In the genomic region with DNA sequence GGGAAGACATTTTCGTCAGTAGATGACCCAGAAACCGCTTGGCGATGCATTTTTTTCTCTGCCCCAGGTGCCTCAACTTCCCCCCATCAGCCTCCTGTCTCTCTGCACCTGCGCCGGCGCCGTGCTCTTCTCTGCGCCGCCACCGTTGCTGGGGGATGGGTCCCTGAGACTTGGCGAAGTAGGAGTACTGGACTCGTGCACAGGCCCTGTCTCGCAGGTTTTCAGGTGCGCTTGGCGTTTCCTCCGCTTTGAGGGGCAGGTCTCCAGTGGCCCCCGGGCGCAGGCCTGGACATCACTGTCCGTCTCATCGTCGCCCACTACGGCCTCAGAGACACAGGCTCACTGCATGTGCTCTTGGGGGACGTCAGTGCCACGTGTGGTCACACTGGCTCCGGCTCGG, we compare ENCODE assay signal across 7 cellular contexts.
DNase-seq lines count a peak whose midpoint lies in the region; ATAC-seq and TF ChIP-seq lines count a peak whose summit lies in the region.
"Not testable (repeated sequence)": the region's sequence is repeated elsewhere in the genome, so short reads cannot be mapped to it uniquely, and the experiment has no call there.

No MANE protein-coding gene starts in this region.

- POLR2A ChIA-PET in activated CD8-positive, alpha-beta T cell treated with anti-CD3 and anti-CD28 coated beads for 36 hours (lab: Charles Lee), result not testable (repeated sequence)

- not testable (repeated sequence) for H3K36me3 Mint-ChIP-seq in IgD-negative memory B cell; activated CD8-positive, alpha-beta T cell treated with anti-CD3 and anti-CD28 coated beads for 36 hours (ENCODE audit: low read depth); activated T-helper 2 cell treated with anti-CD3 and anti-CD28 coated beads, Interferon-gamma antibody, Interleukin-2, Interleukin-4, amounts not matched to agents 10 μg/mL and 5 μg/mL and 100 μg/mL, durations not matched to agents 14 hours and 24 hours and 36 hours (ENCODE audit: low read depth); memory B cell

- not testable (repeated sequence) for DNase-seq in activated CD8-positive, alpha-beta T cell treated with anti-CD3 and anti-CD28 coated beads for 36 hours; activated T-helper 2 cell treated with anti-CD3 and anti-CD28 coated beads, Interferon-gamma antibody, Interleukin-2, Interleukin-4, amounts not matched to agents 10 μg/mL and 5 μg/mL and 100 μg/mL, durations not matched to agents 14 hours and 24 hours and 36 hours (ENCODE audit: low spot score); coronary artery (ENCODE audit: low spot score); memory B cell (ENCODE audit: low spot score in 2 of 2); thoracic aorta (ENCODE audit: low spot score)
- peak; percentile 32 for DNase-seq in sigmoid colon

- not testable (repeated sequence) for H3K27ac ChIP-seq in coronary artery, sigmoid colon, thoracic aorta

- CTCF ChIA-PET in activated CD8-positive, alpha-beta T cell treated with anti-CD3 and anti-CD28 coated beads for 36 hours (lab: Charles Lee), result not testable (repeated sequence)

- not testable (repeated sequence) for H3K4me1 Mint-ChIP-seq in IgD-negative memory B cell; activated CD8-positive, alpha-beta T cell treated with anti-CD3 and anti-CD28 coated beads for 36 hours (ENCODE audit: low read depth); activated T-helper 2 cell treated with anti-CD3 and anti-CD28 coated beads, Interferon-gamma antibody, Interleukin-2, Interleukin-4, amounts not matched to agents 10 μg/mL and 5 μg/mL and 100 μg/mL, durations not matched to agents 14 hours and 24 hours and 36 hours (ENCODE audit: low read depth); memory B cell

- H3K4me3 ChIP-seq in coronary artery (peak overlapping the region; percentile 35), sigmoid colon (peak overlapping the region in 2 of 4 donors; percentile 21 to 33), thoracic aorta (peak overlapping the region; percentile 54)

- not testable (repeated sequence) for H3K27ac Mint-ChIP-seq in IgD-negative memory B cell; activated CD8-positive, alpha-beta T cell treated with anti-CD3 and anti-CD28 coated beads for 36 hours; activated T-helper 2 cell treated with anti-CD3 and anti-CD28 coated beads, Interferon-gamma antibody, Interleukin-2, Interleukin-4, amounts not matched to agents 10 μg/mL and 5 μg/mL and 100 μg/mL, durations not matched to agents 14 hours and 24 hours and 36 hours; memory B cell

- TF ChIP-seq CTCF in activated CD8-positive, alpha-beta T cell treated with anti-CD3 and anti-CD28 coated beads for 36 hours (IDR thresholded peaks at IDR 0.05); coronary artery (IDR thresholded peaks at IDR 0.05); sigmoid colon (IDR thresholded peaks at IDR 0.05); thoracic aorta (IDR thresholded peaks at IDR 0.05): not testable (repeated sequence)

- ATAC-seq in activated CD8-positive, alpha-beta T cell treated with anti-CD3 and anti-CD28 coated beads for 36 hours; thoracic aorta (ENCODE audit: insufficient number of reproducible peaks, low FRiP score, low read depth): not testable (repeated sequence)
- peak; percentile 30 for ATAC-seq in memory B cell (ENCODE audit: low read depth)

- H3K9me3 Mint-ChIP-seq in IgD-negative memory B cell; activated CD8-positive, alpha-beta T cell treated with anti-CD3 and anti-CD28 coated beads for 36 hours; activated T-helper 2 cell treated with anti-CD3 and anti-CD28 coated beads, Interferon-gamma antibody, Interleukin-2, Interleukin-4, amounts not matched to agents 10 μg/mL and 5 μg/mL and 100 μg/mL, durations not matched to agents 14 hours and 24 hours and 36 hours; memory B cell: not testable (repeated sequence)

- TF ChIP-seq EP300 in sigmoid colon (IDR thresholded peaks at IDR 0.05), result not testable (repeated sequence)

- H3K27me3 Mint-ChIP-seq in IgD-negative memory B cell; activated CD8-positive, alpha-beta T cell treated with anti-CD3 and anti-CD28 coated beads for 36 hours; activated T-helper 2 cell treated with anti-CD3 and anti-CD28 coated beads, Interferon-gamma antibody, Interleukin-2, Interleukin-4, amounts not matched to agents 10 μg/mL and 5 μg/mL and 100 μg/mL, durations not matched to agents 14 hours and 24 hours and 36 hours (ENCODE audit: low read depth); memory B cell: not testable (repeated sequence)

- H3K9me3 ChIP-seq in sigmoid colon, thoracic aorta: not testable (repeated sequence)

- not testable (repeated sequence) for H3K4me1 ChIP-seq in sigmoid colon; thoracic aorta (ENCODE audit: control insufficient read depth in 1 of 2, low read depth in 2 of 2)

- not testable (repeated sequence) for TF ChIP-seq POLR2A in sigmoid colon (IDR thresholded peaks at IDR 0.05)

- H3K27me3 ChIP-seq in sigmoid colon; thoracic aorta (replicated peaks; ENCODE audit: insufficient read depth): not testable (repeated sequence)

- intact Hi-C loops in activated CD8-positive, alpha-beta T cell treated with anti-CD3 and anti-CD28 coated beads for 36 hours (cut with micrococcal nuclease); activated T-helper 2 cell treated with anti-CD3 and anti-CD28 coated beads, Interferon-gamma antibody, Interleukin-2, Interleukin-4, amounts not matched to agents 10 μg/mL and 5 μg/mL and 100 μg/mL, durations not matched to agents 14 hours and 24 hours and 36 hours (cut with micrococcal nuclease); sigmoid colon (cut with DNase I): not testable (repeated sequence)

- H3K4me3 Mint-ChIP-seq in IgD-negative memory B cell (peak overlapping the region in 3 of 4 donors; percentile 12 to 37 (median 32)), memory B cell (peak overlapping the region; percentile 79)
- H3K4me3 Mint-ChIP-seq in activated CD8-positive, alpha-beta T cell treated with anti-CD3 and anti-CD28 coated beads for 36 hours, result peak overlapping the region; percentile 21
- H3K4me3 Mint-ChIP-seq in activated T-helper 2 cell treated with anti-CD3 and anti-CD28 coated beads, Interferon-gamma antibody, Interleukin-2, Interleukin-4, amounts not matched to agents 10 μg/mL and 5 μg/mL and 100 μg/mL, durations not matched to agents 14 hours and 24 hours and 36 hours (ENCODE audit: low read depth), result peak overlapping the region; percentile 28

- not testable (repeated sequence) for H3K36me3 ChIP-seq in sigmoid colon, thoracic aorta

- 44 to 51% methylated on average over 15 of the region's 26 CpGs for WGBS in sigmoid colon, 2 donors

Comparison
In these comparisons a context has a peak if more than half of its experiments do, and no peak if none do; other contexts are left out.
1. H3K4me3 Mint-ChIP-seq: peak in every context shown above with its lines; median percentile 79 in memory B cell; 32 in IgD-negative memory B cell; 28 in activated T-helper 2 cell treated with anti-CD3 and anti-CD28 coated beads, Interferon-gamma antibody, Interleukin-2, Interleukin-4, amounts not matched to agents 10 μg/mL and 5 μg/mL and 100 μg/mL, durations not matched to agents 14 hours and 24 hours and 36 hours; 21 in activated CD8-positive, alpha-beta T cell treated with anti-CD3 and anti-CD28 coated beads for 36 hours.